10 cellular contexts compared by ENCODE assay signal in genomic region chr17:42530952-42531454, GRCh38. TPM values are rescaled to one million over a fixed set of nuclear protein-coding genes. Genes with fewer than 3 reads are reported as not detected.
DNase-seq lines count a peak whose midpoint lies in the region; ATAC-seq and TF ChIP-seq lines count a peak whose summit lies in the region.
"Had no signal": no experiment of that assay in that cellular context is flagged by ENCODE, and none has a peak within 500 bp of the region (broad histone marks: within the 10 kb centered on the region; RNA-seq: fewer than 3 reads in every experiment).

No MANE protein-coding gene starts in this region.

- H3K4me1 ChIP-seq in tibial artery, result peaks cover 0 to 53% (median 29%) of the 10 kb centered on the region in 4 donors

- H3K4me3 Mint-ChIP-seq in activated CD4-positive, alpha-beta memory T cell treated with anti-CD3 and anti-CD28 coated beads for 36 hours, result peak overlapping the region; percentile 70
- no peak overlapping the region for H3K4me3 Mint-ChIP-seq in activated CD4-positive, alpha-beta memory T cell treated with anti-CD3 and anti-CD28 coated beads, Interleukin-2, amount 10 ng/mL, durations not matched to agents 7 days and 5 days

- peaks cover 30% of the 10 kb centered on the region for H3K4me1 Mint-ChIP-seq in activated CD4-positive, alpha-beta memory T cell treated with anti-CD3 and anti-CD28 coated beads for 36 hours (ENCODE audit: low read depth)
- peaks cover 32% of the 10 kb centered on the region for H3K4me1 Mint-ChIP-seq in activated CD4-positive, alpha-beta memory T cell treated with anti-CD3 and anti-CD28 coated beads, Interleukin-2, amount 10 ng/mL, durations not matched to agents 7 days and 5 days

- H3K36me3 ChIP-seq in tibial artery, result no peaks in the 10 kb centered on the region

- no peak overlapping the region for H3K27ac Mint-ChIP-seq in activated CD4-positive, alpha-beta memory T cell treated with anti-CD3 and anti-CD28 coated beads for 36 hours
- H3K27ac Mint-ChIP-seq in activated CD4-positive, alpha-beta memory T cell treated with anti-CD3 and anti-CD28 coated beads, Interleukin-2, amount 10 ng/mL, durations not matched to agents 7 days and 5 days, result no peak overlapping the region

- CTCF ChIA-PET in activated CD4-positive, alpha-beta memory T cell treated with anti-CD3 and anti-CD28 coated beads for 36 hours (lab: Charles Lee), result interaction anchor here (0.6 to 2.3 kb wide), 5 partner anchors 11 to 103 kb away, joined by 3 to 11 read pairs (median 7); no protein-coding TSS in a partner anchor
- CTCF ChIA-PET in activated CD4-positive, alpha-beta memory T cell treated with anti-CD3 and anti-CD28 coated beads, Interleukin-2, amount 10 ng/mL, durations not matched to agents 7 days and 5 days (lab: Charles Lee), result interaction anchor here (1.4 to 1.6 kb wide), 2 partner anchors 11 to 18 kb away, joined by 3 to 6 read pairs; no protein-coding TSS in a partner anchor
- CTCF ChIA-PET in RWPE1 (lab: Yijun Ruan, JAX), result interaction anchor here (0.5 to 0.6 kb wide), 3 partner anchors 45 to 194 kb away, joined by 3 to 5 read pairs (median 3); no protein-coding TSS in a partner anchor

- TF ChIP-seq CTCF in RWPE1 (conservative IDR thresholded peaks at IDR 0.05; ENCODE audit: low read depth), result no peak
- no peak for TF ChIP-seq CTCF in tibial artery (IDR thresholded peaks at IDR 0.05)

- H3K36me3 Mint-ChIP-seq in activated CD4-positive, alpha-beta memory T cell treated with anti-CD3 and anti-CD28 coated beads for 36 hours, result no peaks in the 10 kb centered on the region
- H3K36me3 Mint-ChIP-seq in activated CD4-positive, alpha-beta memory T cell treated with anti-CD3 and anti-CD28 coated beads, Interleukin-2, amount 10 ng/mL, durations not matched to agents 7 days and 5 days (ENCODE audit: low read depth), result no peaks in the 10 kb centered on the region
- H3K36me3 Mint-ChIP-seq: CD14-positive monocyte had no signal

- intact Hi-C loops in activated CD4-positive, alpha-beta memory T cell treated with anti-CD3 and anti-CD28 coated beads for 36 hours (cut with micrococcal nuclease), result loop anchor here (10.0 kb wide), 1 partner anchor 346 kb away; the partner anchor contains the start of genes HCRT and KCNH4
- intact Hi-C loops in tibial artery (cut with DNase I; ENCODE audit: low total_unique reads), result no loop called here

- DNase-seq in activated CD4-positive, alpha-beta memory T cell treated with anti-CD3 and anti-CD28 coated beads for 36 hours, result no peak
- DNase-seq in activated CD4-positive, alpha-beta memory T cell treated with anti-CD3 and anti-CD28 coated beads, Interleukin-2, amount 10 ng/mL, durations not matched to agents 7 days and 5 days, result no peak
- DNase-seq in RWPE1 (ENCODE audit: low spot score), result no peak
- DNase-seq in left lobe of liver (ENCODE audit: low spot score), result peak; percentile 83
- no peak for DNase-seq in tibial artery
- no peak for DNase-seq in C1 segment of cervical spinal cord (lab: John Stamatoyannopoulos, UW)
- DNase-seq in stimulated activated CD4-positive, alpha-beta T cell treated with anti-CD3 and anti-CD28 coated beads, Interleukin-2, amount 100 ng/mL, for 24 hours, result no peak
- DNase-seq: effector memory CD4-positive, alpha-beta T cell had no signal

- peak overlapping the region; percentile 93 for H3K27ac ChIP-seq in RWPE1
- peak overlapping the region; percentile 88 to 89 for H3K27ac ChIP-seq in tibial artery

- H3K4me3 ChIP-seq in tibial artery, result no peak overlapping the region

- H3K27me3 Mint-ChIP-seq in activated CD4-positive, alpha-beta memory T cell treated with anti-CD3 and anti-CD28 coated beads for 36 hours, result peaks cover 4% of the 10 kb centered on the region
- peaks cover 20% of the 10 kb centered on the region for H3K27me3 Mint-ChIP-seq in activated CD4-positive, alpha-beta memory T cell treated with anti-CD3 and anti-CD28 coated beads, Interleukin-2, amount 10 ng/mL, durations not matched to agents 7 days and 5 days

- POLR2A ChIA-PET in activated CD4-positive, alpha-beta memory T cell treated with anti-CD3 and anti-CD28 coated beads for 36 hours (lab: Charles Lee), result interaction anchor here (0.9 kb wide), 1 partner anchor 218 kb away, joined by 3 read pairs; no protein-coding TSS in a partner anchor
- POLR2A ChIA-PET in activated CD4-positive, alpha-beta memory T cell treated with anti-CD3 and anti-CD28 coated beads, Interleukin-2, amount 10 ng/mL, durations not matched to agents 7 days and 5 days (lab: Charles Lee), result interaction anchor here (0.6 kb wide), 1 partner anchor 23 kb away, joined by 3 read pairs; no protein-coding TSS in a partner anchor
- POLR2A ChIA-PET in RWPE1 (lab: Yijun Ruan, JAX; ENCODE audit: low non-redundant PET), result interaction anchor here (0.6 kb wide), 1 partner anchor 431 kb away, joined by 6 read pairs; no protein-coding TSS in a partner anchor

- no peaks in the 10 kb centered on the region for H3K9me3 Mint-ChIP-seq in activated CD4-positive, alpha-beta memory T cell treated with anti-CD3 and anti-CD28 coated beads for 36 hours
- H3K9me3 Mint-ChIP-seq in activated CD4-positive, alpha-beta memory T cell treated with anti-CD3 and anti-CD28 coated beads, Interleukin-2, amount 10 ng/mL, durations not matched to agents 7 days and 5 days, result no peaks in the 10 kb centered on the region

- H3K27me3 ChIP-seq in tibial artery, result no peaks in the 10 kb centered on the region

- peak; percentile 66 for ATAC-seq in left lobe of liver
- ATAC-seq in HG02798 (IDR thresholded peaks at IDR 0.05; ENCODE audit: poor library complexity, unreplicated experiment), result no peak

- H3K9me3 ChIP-seq in tibial artery, result no peaks in the 10 kb centered on the region

RNA-seq across cellular contexts. Expression of gene NAGLU, which starts 5.0 kb away (rescaled TPM):
- total RNA-seq in activated CD4-positive, alpha-beta memory T cell treated with anti-CD3 and anti-CD28 coated beads for 36 hours, result 10 to 100 TPM; 12.2 to 13.9 TPM
- 10 to 100 TPM; 15.9 to 17.5 TPM for total RNA-seq in activated CD4-positive, alpha-beta memory T cell treated with anti-CD3 and anti-CD28 coated beads, Interleukin-2, amount 10 ng/mL, durations not matched to agents 7 days and 5 days
- 44.4 TPM for total RNA-seq in left lobe of liver

RNA-seq across cellular contexts. Expression of gene HSD17B1, which starts 21.7 kb away (rescaled TPM):
- total RNA-seq in activated CD4-positive, alpha-beta memory T cell treated with anti-CD3 and anti-CD28 coated beads for 36 hours, result under 1 TPM; 0.44 to 0.52 TPM
- under 1 TPM; 0.73 to 0.76 TPM for total RNA-seq in activated CD4-positive, alpha-beta memory T cell treated with anti-CD3 and anti-CD28 coated beads, Interleukin-2, amount 10 ng/mL, durations not matched to agents 7 days and 5 days
- total RNA-seq in left lobe of liver, result 1.3 TPM

RNA-seq across cellular contexts. Expression of gene COASY, which starts 30.9 kb away (rescaled TPM):
- 100 to 1,000 TPM in 1 of 2 experiments, 10 to 100 TPM in 1; 92.8 to 103 TPM for total RNA-seq in activated CD4-positive, alpha-beta memory T cell treated with anti-CD3 and anti-CD28 coated beads for 36 hours
- 10 to 100 TPM; 80.1 to 84.3 TPM for total RNA-seq in activated CD4-positive, alpha-beta memory T cell treated with anti-CD3 and anti-CD28 coated beads, Interleukin-2, amount 10 ng/mL, durations not matched to agents 7 days and 5 days
- 78.8 TPM for total RNA-seq in left lobe of liver

RNA-seq across cellular contexts. Expression of gene MLX, which starts 35.9 kb away (rescaled TPM):
- total RNA-seq in activated CD4-positive, alpha-beta memory T cell treated with anti-CD3 and anti-CD28 coated beads for 36 hours, result 10 to 100 TPM; 38.4 to 39.7 TPM
- 10 to 100 TPM; 52.2 to 53.8 TPM for total RNA-seq in activated CD4-positive, alpha-beta memory T cell treated with anti-CD3 and anti-CD28 coated beads, Interleukin-2, amount 10 ng/mL, durations not matched to agents 7 days and 5 days
- 38.7 TPM for total RNA-seq in left lobe of liver

RNA-seq across cellular contexts. Expression of gene PSMC3IP, which starts 46.5 kb away (rescaled TPM):
- total RNA-seq in activated CD4-positive, alpha-beta memory T cell treated with anti-CD3 and anti-CD28 coated beads for 36 hours, result 10 to 100 TPM; 26.4 to 29.4 TPM
- 10 to 100 TPM; 14.7 to 16.1 TPM for total RNA-seq in activated CD4-positive, alpha-beta memory T cell treated with anti-CD3 and anti-CD28 coated beads, Interleukin-2, amount 10 ng/mL, durations not matched to agents 7 days and 5 days
- total RNA-seq in left lobe of liver, result 0.65 TPM
